10 cellular contexts compared by ENCODE assay signal in the genomic region with DNA sequence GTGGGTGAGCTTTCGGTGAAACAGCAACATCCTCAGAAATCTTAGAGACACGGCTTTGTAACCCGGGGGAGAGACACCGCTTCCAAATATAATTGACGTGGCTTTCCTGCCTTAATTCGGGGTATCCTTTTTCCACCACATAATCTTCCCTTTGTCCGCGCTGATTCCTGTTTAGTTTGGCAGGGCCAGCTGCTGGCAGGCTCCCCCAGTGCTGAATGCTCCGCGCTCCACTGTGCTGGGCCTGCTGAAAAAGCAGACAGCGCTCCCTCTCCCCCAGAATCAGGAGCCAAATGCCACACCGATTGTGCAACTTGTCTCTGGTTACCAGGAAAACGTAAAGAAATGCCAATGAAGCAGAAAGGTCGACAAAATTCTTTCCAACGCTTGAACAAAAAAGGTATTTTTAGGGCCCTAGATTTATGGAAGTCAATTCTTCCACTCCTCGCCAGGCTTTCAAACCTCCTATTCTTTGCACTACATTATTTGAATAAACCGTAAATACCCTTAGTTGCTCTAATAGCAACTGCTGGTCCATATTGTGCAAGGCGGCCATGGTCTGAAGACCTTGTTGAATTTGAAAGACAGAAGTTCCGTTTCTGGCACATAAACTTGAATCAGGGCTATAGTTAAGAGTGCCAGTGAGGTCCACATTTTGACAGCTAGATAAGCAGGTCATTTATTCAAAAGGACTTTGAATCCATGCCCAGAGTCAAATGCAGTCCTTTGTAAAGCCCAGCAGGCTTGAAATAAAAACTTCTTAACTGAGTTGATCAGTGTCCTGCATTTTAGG.
DNase-seq lines count a peak whose midpoint lies in the region; ATAC-seq, FAIRE-seq and TF ChIP-seq lines count a peak whose summit lies in the region.
"Had no signal": no experiment of that assay in that cellular context is flagged by ENCODE, and none has a peak within 500 bp of the region (broad histone marks: within the 10 kb centered on the region; RNA-seq: fewer than 3 reads in every experiment).

No MANE protein-coding gene starts in this region.

- TF ChIP-seq EP300 in HepG2 (IDR thresholded peaks at IDR 0.05; ENCODE audit: low read depth in 2 of 2, low read length in 2 of 2) = peak; percentile 61 to 63; a peak in 3 of 4 replicates
- no peak for TF ChIP-seq EP300 in HepG2 (CRISPR knock-in tag; IDR thresholded peaks at IDR 0.05; ENCODE audit: borderline replicate concordance)

- H3K79me2 ChIP-seq in HepG2 (ENCODE audit: insufficient read depth, low read length) = no peaks in the 10 kb centered on the region

- H3K9me3 ChIP-seq in HepG2 (ENCODE audit: low read length) = no peaks in the 10 kb centered on the region
- H3K9me3 ChIP-seq: A549 had no signal

- DNase-seq in T-helper 1 cell (no peak), cerebellar cortex (ENCODE audit: low spot score) (peak; percentile 72), HepG2 (ENCODE audit: low spot score) (peak; percentile 83), GM12892 (ENCODE audit: insufficient read length) (no peak), amniotic stem cell (lab: John Stamatoyannopoulos, UW) (no peak)
- DNase-seq: naive B cell had no signal

- in situ Hi-C loops in HepG2 (cut with HindIII; ENCODE audit: extremely low pct_ligation_motif_present, low pct_unique_long_range_greater_than_20kb) = loop anchor here (10.0 kb wide), 1 partner anchor 114 kb away; no protein-coding TSS in a partner anchor

- TF ChIP-seq CTCF in HepG2 (CRISPR knock-in tag; IDR thresholded peaks at IDR 0.05) = no peak

- no peaks in the 10 kb centered on the region for H4K20me1 ChIP-seq in HepG2 (ENCODE audit: insufficient read depth, low read length)

- TF ChIP-seq POLR2A in HepG2 (IDR thresholded peaks at IDR 0.05; ENCODE audit: insufficient read depth in 1 of 2, low read depth in 2 of 2, low read length in 2 of 2) = peak in 1 of 2 experiments; percentile 13; a peak in 3 of 4 replicates
- no peak for TF ChIP-seq POLR2A in GM12892 (IDR thresholded peaks at IDR 0.05; ENCODE audit: low read depth, low read length)

- H3K4me1 ChIP-seq in HepG2 (ENCODE audit: insufficient read depth, low read length) = peaks cover 62% of the 10 kb centered on the region
- H3K4me1 ChIP-seq: A549 had no signal

- H2AFZ ChIP-seq in HepG2 (ENCODE audit: low read length) = no peak overlapping the region

- peak overlapping the region; percentile 92 for H3K27ac Mint-ChIP-seq in T-helper 1 cell treated with Interleukin-12 subunit alpha and Interleukin-12 subunit beta and Interleukin-4 antibody, amounts not matched to agents 30 μg/mL and 1 μg/mL, for 36 hours
- H3K27ac Mint-ChIP-seq: naive B cell had no signal

- FAIRE-seq in HepG2 (lab: Jason Lieb, UNC) (peak; percentile 72), GM12892 (lab: Jason Lieb, UNC) (no peak)
- FAIRE-seq: A549 had no signal

- no peaks in the 10 kb centered on the region for H3K27me3 ChIP-seq in HepG2 (ENCODE audit: control insufficient read depth in 1 of 2, insufficient read depth in 2 of 2, low read length in 2 of 2)

- peak overlapping the region; percentile 73 for H3K4me3 Mint-ChIP-seq in T-helper 1 cell treated with Interleukin-12 subunit alpha and Interleukin-12 subunit beta and Interleukin-4 antibody, amounts not matched to agents 30 μg/mL and 1 μg/mL, for 36 hours
- H3K4me3 Mint-ChIP-seq: naive B cell had no signal

- peak overlapping the region; percentile 55 to 70 (median 59) for H3K4me3 ChIP-seq in HepG2 (replicated peaks in 1 of 3; ENCODE audit: insufficient read depth in 1 of 3, low read depth in 2 of 3, low read length in 3 of 3)
- H3K4me3 ChIP-seq: A549 had no signal

- H3K9me3 Mint-ChIP-seq in T-helper 1 cell treated with Interleukin-12 subunit alpha and Interleukin-12 subunit beta and Interleukin-4 antibody, amounts not matched to agents 30 μg/mL and 1 μg/mL, for 36 hours = no peaks in the 10 kb centered on the region

- intact Hi-C loops in HepG2 (cut with micrococcal nuclease; ENCODE audit: unreplicated experiment) = loop anchor here (1.0 to 2.0 kb wide), 3 partner anchors 31 to 350 kb away; no protein-coding TSS in a partner anchor

- POLR2A ChIA-PET in HepG2 (lab: Yijun Ruan, JAX) = interaction anchor here (0.7 to 2.7 kb wide), 13 partner anchors 11 to 382 kb away, joined by 3 to 47 read pairs (median 4); no protein-coding TSS in a partner anchor

- BruUV-seq in HepG2 (replicated peaks; lab: Mats Ljungman, UMichigan) = TSS peak; percentile 92

- H3K36me3 Mint-ChIP-seq in T-helper 1 cell treated with Interleukin-12 subunit alpha and Interleukin-12 subunit beta and Interleukin-4 antibody, amounts not matched to agents 30 μg/mL and 1 μg/mL, for 36 hours (ENCODE audit: low read depth) = peaks cover 4% of the 10 kb centered on the region

- WGBS in HepG2 (ENCODE audit: low lambda C conversion rate) = 2% methylated on average over 18 of the region's 19 CpGs

- H3K4me1 Mint-ChIP-seq in T-helper 1 cell treated with Interleukin-12 subunit alpha and Interleukin-12 subunit beta and Interleukin-4 antibody, amounts not matched to agents 30 μg/mL and 1 μg/mL, for 36 hours (ENCODE audit: low read depth) = peaks cover 32% of the 10 kb centered on the region
- H3K4me1 Mint-ChIP-seq: naive B cell had no signal

- CTCF ChIA-PET in HepG2 (lab: Yijun Ruan, JAX; ENCODE audit: low intra/inter-chr PET ratio, low total read pairs) = interaction anchor here (0.7 kb wide), 1 partner anchor 113 kb away, joined by 3 read pairs; no protein-coding TSS in a partner anchor

- no peaks in the 10 kb centered on the region for H3K36me3 ChIP-seq in HepG2 (replicated peaks in 1 of 2; ENCODE audit: control insufficient read depth in 1 of 2, insufficient read depth in 2 of 2, low read length in 2 of 2)

- H3K9ac ChIP-seq in HepG2 (ENCODE audit: insufficient read depth, low read depth, low read length) = peak overlapping the region; percentile 87

- ATAC-seq in HepG2 = peak; percentile 86
- no peak for ATAC-seq in GM21447 (IDR thresholded peaks at IDR 0.05; ENCODE audit: unreplicated experiment)
- ATAC-seq: A549 had no signal

- peak overlapping the region; percentile 99 for H3K27ac ChIP-seq in HepG2 (ENCODE audit: extremely low read length, insufficient read depth, low read length)
- H3K27ac ChIP-seq in temporal lobe (ENCODE audit: low read depth, low read length) = peak overlapping the region; percentile 95
- H3K27ac ChIP-seq: A549 had no signal

- no peaks in the 10 kb centered on the region for H3K27me3 Mint-ChIP-seq in T-helper 1 cell treated with Interleukin-12 subunit alpha and Interleukin-12 subunit beta and Interleukin-4 antibody, amounts not matched to agents 30 μg/mL and 1 μg/mL, for 36 hours (ENCODE audit: low read depth)

- TF ChIP-seq RAD21 in HepG2 (CRISPR knock-in tag; IDR thresholded peaks at IDR 0.05) = no peak

- peak overlapping the region; percentile 89 for H3K4me2 ChIP-seq in HepG2 (ENCODE audit: low read depth, low read length)
- H3K4me2 ChIP-seq: A549 had no signal

TF ChIP-seq in HepG2, 621 proteins besides CTCF, POLR2A, EP300 and RAD21 (continues in another document):
- TF ChIP-seq HOXA3 (CRISPR knock-in tag; IDR thresholded peaks at IDR 0.05) (peak; percentile 41), ZNF558 (CRISPR knock-in tag; IDR thresholded peaks at IDR 0.05; ENCODE audit: borderline replicate concordance) (0 out of 2 replicates have a peak, but pooled peaks have one; percentile 13), JDP2 (CRISPR knock-in tag; IDR thresholded peaks at IDR 0.05; ENCODE audit: borderline replicate concordance) (no peak), DNMT3B (CRISPR knock-in tag; conservative IDR thresholded peaks at IDR 0.05) (0 out of 2 replicates have a peak, but pooled peaks have one; percentile 20), SIX4 (CRISPR knock-in tag; IDR thresholded peaks at IDR 0.05) (peak; percentile 77; the same call in 1 of the 2 replicates), ZNF713 (CRISPR knock-in tag; IDR thresholded peaks at IDR 0.05) (0 out of 2 replicates have a peak, but pooled peaks have one; percentile 78), ZNF75D (CRISPR knock-in tag; IDR thresholded peaks at IDR 0.05; ENCODE audit: borderline replicate concordance) (no peak)
- TF ChIP-seq, protein P1, sequence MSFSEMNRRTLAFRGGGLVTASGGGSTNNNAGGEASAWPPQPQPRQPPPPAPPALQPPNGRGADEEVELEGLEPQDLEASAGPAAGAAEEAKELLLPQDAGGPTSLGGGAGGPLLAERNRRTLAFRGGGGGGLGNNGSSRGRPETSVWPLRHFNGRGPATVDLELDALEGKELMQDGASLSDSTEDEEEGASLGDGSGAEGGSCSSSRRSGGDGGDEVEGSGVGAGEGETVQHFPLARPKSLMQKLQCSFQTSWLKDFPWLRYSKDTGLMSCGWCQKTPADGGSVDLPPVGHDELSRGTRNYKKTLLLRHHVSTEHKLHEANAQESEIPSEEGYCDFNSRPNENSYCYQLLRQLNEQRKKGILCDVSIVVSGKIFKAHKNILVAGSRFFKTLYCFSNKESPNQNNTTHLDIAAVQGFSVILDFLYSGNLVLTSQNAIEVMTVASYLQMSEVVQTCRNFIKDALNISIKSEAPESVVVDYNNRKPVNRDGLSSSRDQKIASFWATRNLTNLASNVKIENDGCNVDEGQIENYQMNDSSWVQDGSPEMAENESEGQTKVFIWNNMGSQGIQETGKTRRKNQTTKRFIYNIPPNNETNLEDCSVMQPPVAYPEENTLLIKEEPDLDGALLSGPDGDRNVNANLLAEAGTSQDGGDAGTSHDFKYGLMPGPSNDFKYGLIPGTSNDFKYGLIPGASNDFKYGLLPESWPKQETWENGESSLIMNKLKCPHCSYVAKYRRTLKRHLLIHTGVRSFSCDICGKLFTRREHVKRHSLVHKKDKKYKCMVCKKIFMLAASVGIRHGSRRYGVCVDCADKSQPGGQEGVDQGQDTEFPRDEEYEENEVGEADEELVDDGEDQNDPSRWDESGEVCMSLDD (CRISPR knock-in tag; IDR thresholded peaks at IDR 0.05; ENCODE audit: borderline replicate concordance) = 0 out of 2 replicates have a peak, but pooled peaks have one; percentile 20

Comparison
In these comparisons a context has a peak if more than half of its experiments do, and no peak if none do; other contexts are left out.
1. DNase-seq: peak in cerebellar cortex (single experiment) and HepG2 (single experiment); none in T-helper 1 cell (0 of 5), GM12892 (single experiment) and amniotic stem cell (single experiment).